8 cellular contexts compared by ENCODE assay signal in genomic region chr7:76047811-76048667, GRCh38. TPM values are rescaled to one million over a fixed set of nuclear protein-coding genes. Genes with fewer than 3 reads are reported as not detected.
DNase-seq lines count a peak whose midpoint lies in the region; ATAC-seq and TF ChIP-seq lines count a peak whose summit lies in the region.

TSS of gene MDH2 (plus strand) at chr7:76048106. CDS start at chr7:76048161, 55 bp downstream.
TSS of gene STYXL1 (minus strand) at chr7:76048000. CDS start at chr7:76030523, 17,477 bp downstream.

- H3K36me3 ChIP-seq in adrenal gland (replicated peaks in 1 of 2) (no peaks in the 10 kb centered on the region), heart left ventricle (peaks cover 0 to 13% (median 7%) of the 10 kb centered on the region in 9 donors), transverse colon (no peaks in the 10 kb centered on the region)

- TF ChIP-seq CTCF in GM13977 (IDR thresholded peaks at IDR 0.05; ENCODE audit: extremely low read depth, insufficient read depth, missing control alignments) (no peak), adrenal gland (IDR thresholded peaks at IDR 0.05) (no peak), heart left ventricle (IDR thresholded peaks at IDR 0.05) (no peak), transverse colon (IDR thresholded peaks at IDR 0.05) (no peak)

- H3K4me3 ChIP-seq in adrenal gland (peak within 1 kb of the TSS; percentile 76 to 97 (median 87)), heart left ventricle (peak within 1 kb of the TSS; percentile 68 to 100 (median 90)), transverse colon (peak within 1 kb of the TSS; percentile 67 to 99 (median 82))

- 0 to 2% (median 1%) methylated on average over 17 to 58 of the region's 58 CpGs for WGBS in adrenal gland, 4 donors
- 0 to 1% (median 0%) methylated on average over 37 to 58 of the region's 58 CpGs for WGBS in heart left ventricle, 4 donors
- 1% methylated on average over 29 of the region's 58 CpGs; no CpG with 5 or more reads in 1 of the 2 donors for WGBS in transverse colon (ENCODE audit: low coverage in 1 of 2), 2 donors

- H3K9me3 ChIP-seq in adrenal gland (replicated peaks in 1 of 3) (no peaks in the 10 kb centered on the region), heart left ventricle (no peaks in the 10 kb centered on the region), transverse colon (no peaks in the 10 kb centered on the region)

- H3K27me3 ChIP-seq in adrenal gland (no peaks in the 10 kb centered on the region), heart left ventricle (no peaks in the 10 kb centered on the region), transverse colon (no peaks in the 10 kb centered on the region)

- TF ChIP-seq POLR2A in adrenal gland (IDR thresholded peaks at IDR 0.05) (peak; percentile 72 to 91), heart left ventricle (IDR thresholded peaks at IDR 0.05) (peak; percentile 12 to 83), transverse colon (IDR thresholded peaks at IDR 0.05) (peak; percentile 93)

- H3K4me1 ChIP-seq in adrenal gland (replicated peaks in 1 of 2) (peaks cover 18 to 29% of the 10 kb centered on the region in 2 donors), heart left ventricle (peaks cover 0 to 59% (median 29%) of the 10 kb centered on the region in 12 donors), transverse colon (peaks cover 14 to 40% (median 23%) of the 10 kb centered on the region in 4 donors)

- peak; percentile 94 for ATAC-seq in HG02852 (IDR thresholded peaks at IDR 0.05; ENCODE audit: unreplicated experiment)
- ATAC-seq in heart left ventricle: peak; percentile 96 to 98 (median 98)

- in situ Hi-C loops in GM13977 (cut with MboI; ENCODE audit: low pct_unique_long_range_greater_than_20kb, low sequenced_read_pairs, unreplicated experiment): no loop called here
- in situ Hi-C loops in transverse colon (cut with MboI; ENCODE audit: low pct_ligation_motif_present in 1 of 4, low pct_unique_long_range_greater_than_20kb in 1 of 4, low sequenced_read_pairs in 3 of 4): no loop called here

- intact Hi-C loops in adrenal gland (cut with DNase I): no loop called here
- intact Hi-C loops in heart left ventricle (cut with DNase I): loop anchor here in 2 of 10 donors (5.0 to 10.0 kb wide), 2 partner anchors 56 to 87 kb away; partner anchors contain the start of gene TMEM120A (in 1 of the 2)
- intact Hi-C loops in transverse colon (cut with DNase I; ENCODE audit: low total_unique reads): no loop called here

- peak; percentile 98 for DNase-seq in GM13977 (ENCODE audit: low spot score)
- peak; percentile 45 for DNase-seq in NCI-H1436 treated with DMSO at 0.1 percent for 48 hours (lab: John Stamatoyannopoulos, UW)
- DNase-seq in T-helper 1 cell: peak; percentile 73 to 94 (median 80)
- peak; percentile 95 to 98 (median 97) for DNase-seq in adrenal gland
- DNase-seq in heart left ventricle: peak; percentile 95 to 98 (median 96)
- peak; percentile 92 for DNase-seq in pons (ENCODE audit: low spot score)
- peak; percentile 96 for DNase-seq in transverse colon

- H3K27ac ChIP-seq in adrenal gland: peak within 1 kb of the TSS; percentile 89 to 98 (median 90)
- H3K27ac ChIP-seq in heart left ventricle: peak within 1 kb of the TSS; percentile 80 to 98 (median 94)
- H3K27ac ChIP-seq in transverse colon: peak within 1 kb of the TSS; percentile 90 to 97 (median 94)

- no peak for TF ChIP-seq EP300 in transverse colon (IDR thresholded peaks at IDR 0.05; ENCODE audit: low read depth)

RNA-seq across cellular contexts. Expression of gene MDH2, which starts in this region (rescaled TPM):
- total RNA-seq in adrenal gland (100 to 1,000 TPM; 153 to 359 (median 226) TPM), heart left ventricle (100 to 1,000 TPM; 303 to 591 (median 409) TPM), transverse colon (100 to 1,000 TPM; 144 to 308 (median 152) TPM)
- polyA plus RNA-seq in adrenal gland (100 to 1,000 TPM in 1 of 3 donors, 10 to 100 TPM in 2; 42.5 to 284 (median 60.3) TPM), heart left ventricle (100 to 1,000 TPM; 140 to 251 TPM)

RNA-seq across cellular contexts. Expression of gene STYXL1, which starts in this region (rescaled TPM):
- 10 to 100 TPM; 20.9 to 70.7 (median 41.9) TPM for total RNA-seq in adrenal gland
- polyA plus RNA-seq in adrenal gland: 10 to 100 TPM; 54.1 to 82.0 (median 64.2) TPM
- 10 to 100 TPM in 8 of 9 donors, 1 to 10 TPM in 1; 7.9 to 26.8 (median 16.1) TPM for total RNA-seq in heart left ventricle
- 10 to 100 TPM; 43.1 to 44.3 TPM for polyA plus RNA-seq in heart left ventricle
- 10 to 100 TPM in 2 of 4 donors, 1 to 10 TPM in 2; 3.4 to 51.9 (median 20.9) TPM for total RNA-seq in transverse colon

Comparison
In these comparisons a context has a peak if more than half of its experiments do, and no peak if none do; other contexts are left out.
1. Peak in every context shown above with its lines: DNase-seq, ATAC-seq, H3K4me3 ChIP-seq and H3K27ac ChIP-seq.
2. DNase-seq: peak in every context shown above with its lines; median percentile 98 in GM13977; 97 in adrenal gland; 96 in heart left ventricle; 96 in transverse colon; 92 in pons; 80 in T-helper 1 cell; 45 in NCI-H1436 treated with DMSO at 0.1 percent for 48 hours.